9 cellular contexts compared by ENCODE assay signal in genomic region chr15:98549003-98549402, GRCh38.
DNase-seq lines count a peak whose midpoint lies in the region; ATAC-seq, FAIRE-seq and TF ChIP-seq lines count a peak whose summit lies in the region.
"Had no signal": no experiment of that assay in that cellular context is flagged by ENCODE, and none has a peak within 500 bp of the region (broad histone marks: within the 10 kb centered on the region; RNA-seq: fewer than 3 reads in every experiment).

No MANE protein-coding gene starts in this region.

- DNase-seq in CD8-positive, alpha-beta T cell = no peak
- DNase-seq in WTC11 (ENCODE audit: low spot score) (no peak), foreskin fibroblast (no peak), posterior vena cava (ENCODE audit: low spot score) (peak; percentile 45), NOMO-1 treated with DMSO at 0.1 percent for 48 hours (lab: John Stamatoyannopoulos, UW; ENCODE audit: unreplicated experiment) (no peak), frontal cortex (ENCODE audit: low spot score in 2 of 2) (no peak), NCI-H1436 treated with DMSO at 0.1 percent for 48 hours (lab: John Stamatoyannopoulos, UW) (no peak), OCI-M1 (lab: John Stamatoyannopoulos, UW) (no peak)
- DNase-seq: NCI-H187 treated with DMSO at 0.1 percent for 48 hours had no signal

- CTCF ChIA-PET in CD8-positive, alpha-beta T cell (lab: Charles Lee) = no interaction called here
- CTCF ChIA-PET in WTC11 (lab: Charles Lee) = interaction anchor here (0.9 to 2.8 kb wide), 2 partner anchors 19 to 25 kb away, joined by 3 to 10 read pairs; no protein-coding TSS in a partner anchor

- TF ChIP-seq CTCF in CD8-positive, alpha-beta T cell (IDR thresholded peaks at IDR 0.05) = no peak
- no peak for TF ChIP-seq CTCF in WTC11 (IDR thresholded peaks at IDR 0.05)
- TF ChIP-seq CTCF in foreskin fibroblast (IDR thresholded peaks at IDR 0.05; ENCODE audit: low read depth, low read length) = no peak

- peaks cover 39% of the 10 kb centered on the region for H3K27me3 Mint-ChIP-seq in CD8-positive, alpha-beta T cell (ENCODE audit: low read depth)
- H3K27me3 Mint-ChIP-seq in WTC11 (ENCODE audit: low read depth) = peaks cover 44% of the 10 kb centered on the region

- FAIRE-seq in frontal cortex (lab: Jason Lieb, UNC) = no peak

- no peaks in the 10 kb centered on the region for H3K9me3 Mint-ChIP-seq in CD8-positive, alpha-beta T cell
- H3K9me3 Mint-ChIP-seq in WTC11 = peaks cover 8% of the 10 kb centered on the region

- H3K4me3 ChIP-seq in CD8-positive, alpha-beta T cell (ENCODE audit: low read depth, low read length) = no peak overlapping the region
- H3K4me3 ChIP-seq in foreskin fibroblast (ENCODE audit: low read depth in 1 of 2, low read length in 2 of 2) = peak overlapping the region; percentile 62 to 73

- no peaks in the 10 kb centered on the region for H3K36me3 ChIP-seq in CD8-positive, alpha-beta T cell (ENCODE audit: insufficient read depth, low read length)

- intact Hi-C loops in CD8-positive, alpha-beta T cell (cut with DNase I, micrococcal nuclease) = no loop called here
- intact Hi-C loops in posterior vena cava (cut with DNase I) = no loop called here

- peaks cover 3% of the 10 kb centered on the region for H3K27me3 ChIP-seq in CD8-positive, alpha-beta T cell (ENCODE audit: insufficient read depth, low read length)

- no peaks in the 10 kb centered on the region for H3K9me3 ChIP-seq in CD8-positive, alpha-beta T cell (ENCODE audit: low read length)

- H3K4me1 ChIP-seq in CD8-positive, alpha-beta T cell (ENCODE audit: insufficient read depth, low read length) = peaks cover 10% of the 10 kb centered on the region

- H3K4me3 Mint-ChIP-seq in CD8-positive, alpha-beta T cell = peak overlapping the region; percentile 85
- peak overlapping the region; percentile 78 for H3K4me3 Mint-ChIP-seq in WTC11

- peaks cover 18% of the 10 kb centered on the region for H3K4me1 Mint-ChIP-seq in CD8-positive, alpha-beta T cell (ENCODE audit: low read depth)
- H3K4me1 Mint-ChIP-seq in WTC11 = peaks cover 35% of the 10 kb centered on the region

- no peak overlapping the region for H3K27ac ChIP-seq in CD8-positive, alpha-beta T cell (ENCODE audit: low read depth, low read length)

- no peak overlapping the region for H3K27ac Mint-ChIP-seq in CD8-positive, alpha-beta T cell
- no peak overlapping the region for H3K27ac Mint-ChIP-seq in WTC11

- POLR2A ChIA-PET in CD8-positive, alpha-beta T cell (lab: Charles Lee) = no interaction called here
- POLR2A ChIA-PET in WTC11 (lab: Charles Lee) = interaction anchor here (0.5 to 1.4 kb wide), 2 partner anchors 13 to 98 kb away, joined by 3 read pairs; no protein-coding TSS in a partner anchor

- no peaks in the 10 kb centered on the region for H3K36me3 Mint-ChIP-seq in CD8-positive, alpha-beta T cell
- no peaks in the 10 kb centered on the region; the same call in 1 of the 2 replicates for H3K36me3 Mint-ChIP-seq in WTC11

- ATAC-seq in CD8-positive, alpha-beta T cell = no peak
- no peak for ATAC-seq in WTC11

TF ChIP-seq in WTC11, 78 proteins besides CTCF, POLR2A, EP300 and RAD21 (continues in another document):
- no peak for TF ChIP-seq PREB (CRISPR knock-in tag; IDR thresholded peaks at IDR 0.05; ENCODE audit: borderline replicate concordance)
- TF ChIP-seq ZNF425 (CRISPR knock-in tag; conservative IDR thresholded peaks at IDR 0.05) = no peak
- TF ChIP-seq USF1 (CRISPR knock-in tag; IDR thresholded peaks at IDR 0.05) = no peak
- TF ChIP-seq AFF4 (CRISPR knock-in tag; IDR thresholded peaks at IDR 0.05; ENCODE audit: borderline replicate concordance) = no peak
- TF ChIP-seq NR3C1 (CRISPR knock-in tag; conservative IDR thresholded peaks at IDR 0.05; ENCODE audit: low read depth) = no peak
- TF ChIP-seq NR1H2 (CRISPR knock-in tag; IDR thresholded peaks at IDR 0.05) = no peak
- TF ChIP-seq ZNF138 (CRISPR knock-in tag; conservative IDR thresholded peaks at IDR 0.05) = no peak
- no peak for TF ChIP-seq ZNF423 (CRISPR knock-in tag; IDR thresholded peaks at IDR 0.05)
- no peak for TF ChIP-seq ELF4 (CRISPR knock-in tag; IDR thresholded peaks at IDR 0.05; ENCODE audit: low read depth)
- TF ChIP-seq ZNF396 (CRISPR knock-in tag; IDR thresholded peaks at IDR 0.05; ENCODE audit: borderline replicate concordance) = no peak
- TF ChIP-seq ZNF317 (CRISPR knock-in tag; IDR thresholded peaks at IDR 0.05; ENCODE audit: borderline replicate concordance, low read depth) = no peak
- no peak for TF ChIP-seq ZNF281 (CRISPR knock-in tag; IDR thresholded peaks at IDR 0.05)
- no peak for TF ChIP-seq CREB1 (CRISPR knock-in tag; IDR thresholded peaks at IDR 0.05)
